ENCODE assay signal across 15 cellular contexts in genomic region chr13:89458456-89458855, GRCh38.
A peak's percentile ranks its signal among the peaks of the same experiment; 100 is the strongest.
DNase-seq lines count a peak whose midpoint lies in the region; FAIRE-seq and TF ChIP-seq lines count a peak whose summit lies in the region.
"Had no signal": no experiment of that assay in that cellular context is flagged by ENCODE, and none has a peak within 500 bp of the region (broad histone marks: within the 10 kb centered on the region; RNA-seq: fewer than 3 reads in every experiment).

No MANE protein-coding gene starts in this region.

- no peak overlapping the region for H2BK15ac ChIP-seq in mesenchymal stem cell (ENCODE audit: low read depth, poor library complexity, severe bottlenecking)

- H3K9me3 Mint-ChIP-seq in progenitor cell of endocrine pancreas (ENCODE audit: low read depth), result no peaks in the 10 kb centered on the region

- no peak overlapping the region for H2BK5ac ChIP-seq in mesenchymal stem cell (ENCODE audit: low read depth, low read length, poor library complexity, severe bottlenecking)

- H3K4me2 ChIP-seq in mesenchymal stem cell (ENCODE audit: low read length, poor library complexity, severe bottlenecking), result no peak overlapping the region
- H3K4me2 ChIP-seq: BLaER1 treated with 17β-estradiol and CSF1 and Interleukin-3, amounts not matched to agents 10 nM and 100 nM had no signal

- no peaks in the 10 kb centered on the region for H3K36me3 Mint-ChIP-seq in progenitor cell of endocrine pancreas (ENCODE audit: insufficient read depth)
- H3K36me3 Mint-ChIP-seq: CD4-positive, CD25-positive, alpha-beta regulatory T cell had no signal

- TF ChIP-seq CTCF in AG10803 (conservative IDR thresholded peaks at IDR 0.05; ENCODE audit: low read length) (no peak), bronchial epithelial cell (IDR thresholded peaks at IDR 0.05; ENCODE audit: insufficient read depth, low read length, severe bottlenecking) (no peak), progenitor cell of endocrine pancreas (IDR thresholded peaks at IDR 0.05; ENCODE audit: unreplicated experiment) (no peak), GM10266 (IDR thresholded peaks at IDR 0.05; ENCODE audit: control insufficient read depth, insufficient read depth, low read depth, missing control alignments) (no peak)

- H3K14ac ChIP-seq in mesenchymal stem cell (ENCODE audit: low read length in 2 of 2), result no peak overlapping the region

- H3K18ac ChIP-seq in mesenchymal stem cell (ENCODE audit: low read depth in 1 of 2, low read length in 2 of 2), result no peak overlapping the region

- DNase-seq in AG10803 (ENCODE audit: low read depth) (peak; percentile 13), bronchial epithelial cell (ENCODE audit: low read depth) (peak; percentile 81), fibroblast of gingiva (ENCODE audit: low read depth) (peak; percentile 18), mesenchymal stem cell (no peak), H54 (ENCODE audit: insufficient read length, low spot score) (no peak), progenitor cell of endocrine pancreas (ENCODE audit: low spot score, unreplicated experiment) (no peak), GM10266 (ENCODE audit: extremely low spot score) (no peak)
- DNase-seq: 8988T; CD4-positive, CD25-positive, alpha-beta regulatory T cell; DMS53; GF-D8 had no signal

- TF ChIP-seq POLR2A in H54 (IDR thresholded peaks at IDR 0.05; ENCODE audit: low read depth, low read length), result no peak

- H3K27ac ChIP-seq in mesenchymal stem cell (ENCODE audit: low read length, poor library complexity, severe bottlenecking), result peak overlapping the region; percentile 69
- H3K27ac ChIP-seq: BLaER1 treated with 17β-estradiol and CSF1 and Interleukin-3, amounts not matched to agents 10 nM and 100 nM had no signal

- H3K23ac ChIP-seq in mesenchymal stem cell (ENCODE audit: low read length in 2 of 2), result no peak overlapping the region

- H3K27ac Mint-ChIP-seq in progenitor cell of endocrine pancreas, result no peak overlapping the region
- H3K27ac Mint-ChIP-seq: CD4-positive, CD25-positive, alpha-beta regulatory T cell had no signal

- H3K9ac ChIP-seq in mesenchymal stem cell (ENCODE audit: low read length), result no peak overlapping the region
- H3K9ac ChIP-seq: BLaER1 treated with 17β-estradiol and CSF1 and Interleukin-3, amounts not matched to agents 10 nM and 100 nM had no signal

- H2AFZ ChIP-seq in mesenchymal stem cell (ENCODE audit: low read depth, low read length), result no peak overlapping the region

- H3K4me3 ChIP-seq in AG10803 (ENCODE audit: low read length), result no peak overlapping the region
- H3K4me3 ChIP-seq in bronchial epithelial cell (ENCODE audit: low read depth, low read length), result no peak overlapping the region
- no peak overlapping the region for H3K4me3 ChIP-seq in mesenchymal stem cell (ENCODE audit: insufficient read depth in 1 of 2, low read depth in 1 of 2, low read length in 2 of 2)
- H3K4me3 ChIP-seq: BLaER1 treated with 17β-estradiol and CSF1 and Interleukin-3, amounts not matched to agents 10 nM and 100 nM had no signal

- H3K4ac ChIP-seq in mesenchymal stem cell (ENCODE audit: low read depth in 1 of 2, low read length in 2 of 2), result no peak overlapping the region

- H3K27me3 ChIP-seq in bronchial epithelial cell (ENCODE audit: control insufficient read depth, insufficient read depth, low read length) (no peaks in the 10 kb centered on the region), mesenchymal stem cell (ENCODE audit: control insufficient read depth in 1 of 2, insufficient read depth in 1 of 2, low read length in 2 of 2) (no peaks in the 10 kb centered on the region)
- H3K27me3 ChIP-seq: BLaER1 treated with 17β-estradiol and CSF1 and Interleukin-3, amounts not matched to agents 10 nM and 100 nM had no signal

- peaks cover 1% of the 10 kb centered on the region for H3K4me1 ChIP-seq in mesenchymal stem cell (ENCODE audit: control insufficient read depth, insufficient read depth, low read depth, low read length)
- H3K4me1 ChIP-seq: BLaER1 treated with 17β-estradiol and CSF1 and Interleukin-3, amounts not matched to agents 10 nM and 100 nM had no signal

- H4K8ac ChIP-seq in mesenchymal stem cell (ENCODE audit: low read length), result no peak overlapping the region

- no peak overlapping the region for H2BK12ac ChIP-seq in mesenchymal stem cell (ENCODE audit: low read length in 2 of 2)

- H2BK120ac ChIP-seq in mesenchymal stem cell (ENCODE audit: low read depth, low read length), result no peak overlapping the region

- no peaks in the 10 kb centered on the region for H3K79me1 ChIP-seq in mesenchymal stem cell (replicated peaks; ENCODE audit: low read length, poor library complexity, severe bottlenecking)

- no peaks in the 10 kb centered on the region for H3K27me3 Mint-ChIP-seq in progenitor cell of endocrine pancreas
- H3K27me3 Mint-ChIP-seq: CD4-positive, CD25-positive, alpha-beta regulatory T cell had no signal

- H3K36me3 ChIP-seq in bronchial epithelial cell (ENCODE audit: control insufficient read depth, insufficient read depth, low read length), result no peaks in the 10 kb centered on the region
- H3K36me3 ChIP-seq in mesenchymal stem cell (ENCODE audit: control insufficient read depth in 1 of 2, insufficient read depth in 2 of 2, low read depth in 1 of 2, low read length in 2 of 2), result no peaks in the 10 kb centered on the region
- H3K36me3 ChIP-seq: BLaER1 treated with 17β-estradiol and CSF1 and Interleukin-3, amounts not matched to agents 10 nM and 100 nM had no signal

- WGBS in mesenchymal stem cell, result no CpG with 5 or more reads among the region's 1 CpG

- H3K4me3 Mint-ChIP-seq in progenitor cell of endocrine pancreas (ENCODE audit: low read depth), result no peak overlapping the region
- H3K4me3 Mint-ChIP-seq: CD4-positive, CD25-positive, alpha-beta regulatory T cell had no signal

- H3K9me3 ChIP-seq in mesenchymal stem cell (ENCODE audit: control insufficient read depth, low read length), result no peaks in the 10 kb centered on the region
- H3K9me3 ChIP-seq: BLaER1 treated with 17β-estradiol and CSF1 and Interleukin-3, amounts not matched to agents 10 nM and 100 nM had no signal

- H4K91ac ChIP-seq in mesenchymal stem cell (ENCODE audit: low read length), result no peak overlapping the region

- no peak overlapping the region for H2AK5ac ChIP-seq in mesenchymal stem cell (ENCODE audit: low read length, severe bottlenecking)

- no peak for FAIRE-seq in bronchial epithelial cell (lab: Jason Lieb, UNC)
- FAIRE-seq in H54 (lab: Jason Lieb, UNC), result no peak
- FAIRE-seq: GM18507, HepG2, HTR-8/SVneo had no signal

- no peaks in the 10 kb centered on the region for H3K4me1 Mint-ChIP-seq in progenitor cell of endocrine pancreas (ENCODE audit: low read depth)
- H3K4me1 Mint-ChIP-seq: CD4-positive, CD25-positive, alpha-beta regulatory T cell had no signal

Comparison
In these comparisons a context has a peak if more than half of its experiments do, and no peak if none do; other contexts are left out.
1. DNase-seq: peak in AG10803 (single experiment), bronchial epithelial cell (single experiment) and fibroblast of gingiva (single experiment); none in mesenchymal stem cell (single experiment), H54 (single experiment), progenitor cell of endocrine pancreas (single experiment) and GM10266 (single experiment).